Comparison of ENCODE assay signal across 22 cellular contexts in the genomic region with DNA sequence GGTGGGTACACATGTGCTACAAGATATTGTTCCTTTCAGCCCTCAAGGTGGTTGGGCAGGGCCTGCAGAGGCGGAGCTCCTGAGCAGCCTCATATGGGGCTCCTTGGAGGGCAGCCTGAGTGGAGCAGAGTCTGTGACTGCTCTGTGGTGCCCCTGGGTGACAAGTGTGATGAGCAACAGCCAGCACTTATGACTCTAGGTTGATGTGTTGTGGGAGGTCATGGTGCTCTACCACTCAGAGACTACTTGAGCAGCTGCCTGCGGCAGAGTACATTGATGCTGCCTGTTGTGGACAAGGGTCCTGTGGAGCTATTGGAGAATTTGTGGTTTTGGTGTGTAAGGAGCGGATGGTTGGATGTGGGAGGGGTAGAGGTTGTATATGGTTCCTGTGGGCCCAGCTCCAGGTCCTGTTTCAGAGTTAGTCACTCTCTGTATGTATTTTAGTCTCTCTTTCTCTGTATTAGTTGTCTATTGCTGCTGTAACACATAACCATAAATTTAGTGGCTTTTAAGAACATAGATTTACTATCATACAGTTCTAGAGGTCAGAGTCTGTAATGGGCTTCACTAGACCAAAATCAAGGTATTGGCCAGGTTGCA.
A peak's percentile ranks its signal among the peaks of the same experiment; 100 is the strongest.
DNase-seq lines count a peak whose midpoint lies in the region; ATAC-seq and TF ChIP-seq lines count a peak whose summit lies in the region.
"Had no signal": no experiment of that assay in that cellular context is flagged by ENCODE, and none has a peak within 500 bp of the region (broad histone marks: within the 10 kb centered on the region; RNA-seq: fewer than 3 reads in every experiment).

No MANE protein-coding gene starts in this region.

- H3K36me3 Mint-ChIP-seq in activated T-cell treated with anti-CD3 and anti-CD28 coated beads, Interleukin-2, amount 50 U/mL, for 24 hours (ENCODE audit: low read depth): no peaks in the 10 kb centered on the region
- no peaks in the 10 kb centered on the region for H3K36me3 Mint-ChIP-seq in GM23338 (ENCODE audit: low read depth)
- H3K36me3 Mint-ChIP-seq in activated T-helper 17 cell treated with anti-CD3 and anti-CD28 coated beads, Interleukin-2, amount 50 U/mL, for 72 hours (ENCODE audit: low read depth): no peaks in the 10 kb centered on the region
- no peaks in the 10 kb centered on the region for H3K36me3 Mint-ChIP-seq in stimulated activated effector memory CD8-positive, alpha-beta T cell treated with anti-CD3 and anti-CD28 coated beads, Interleukin-12 subunit alpha, Interleukin-12 subunit beta, amount 100 ng/mL, for 72 hours
- no peaks in the 10 kb centered on the region for H3K36me3 Mint-ChIP-seq in mesothelial cell of epicardium
- H3K36me3 Mint-ChIP-seq: CD14-positive monocyte had no signal

- DNase-seq in activated T-cell treated with anti-CD3 and anti-CD28 coated beads, Interleukin-2, amount 50 U/mL, for 48 hours: peak; percentile 32 to 34
- DNase-seq in activated T-cell treated with anti-CD3 and anti-CD28 coated beads, Interleukin-2, amount 50 U/mL, for 24 hours: no peak
- DNase-seq in GM23338 (ENCODE audit: low spot score): no peak
- DNase-seq in stimulated activated effector memory CD8-positive, alpha-beta T cell treated with anti-CD3 and anti-CD28 coated beads, Interleukin-12 subunit alpha, Interleukin-12 subunit beta, amount 100 ng/mL, for 72 hours (ENCODE audit: low spot score in 2 of 2): peak in 1 of 2 donors; percentile 63
- DNase-seq in sciatic nerve (ENCODE audit: low spot score): no peak
- no peak for DNase-seq in mesothelial cell of epicardium (ENCODE audit: low spot score in 2 of 2, unreplicated experiment in 2 of 2)
- DNase-seq: ACHN; AML-193; COR-L47; DMS153; EL; IMR-90; Karpas-422; MG63; NCI-H1105; NCI-H1694; NCI-H69; NK-92 treated with Interleukin-12 subunit alpha and Interleukin-12 subunit beta, amount 100 ng/mL, for 24 hours; SIG-M5 had no signal

- H3K4me1 Mint-ChIP-seq in activated T-cell treated with anti-CD3 and anti-CD28 coated beads, Interleukin-2, amount 50 U/mL, for 24 hours (ENCODE audit: low read depth): peaks cover 3% of the 10 kb centered on the region
- H3K4me1 Mint-ChIP-seq in GM23338 (no peaks in the 10 kb centered on the region), mesothelial cell of epicardium (no peaks in the 10 kb centered on the region)
- H3K4me1 Mint-ChIP-seq in activated T-helper 17 cell treated with anti-CD3 and anti-CD28 coated beads, Interleukin-2, amount 50 U/mL, for 72 hours: no peaks in the 10 kb centered on the region
- H3K4me1 Mint-ChIP-seq in stimulated activated effector memory CD8-positive, alpha-beta T cell treated with anti-CD3 and anti-CD28 coated beads, Interleukin-12 subunit alpha, Interleukin-12 subunit beta, amount 100 ng/mL, for 72 hours: no peaks in the 10 kb centered on the region

- no peak overlapping the region for H3K4me3 ChIP-seq in GM23338
- H3K4me3 ChIP-seq: MG63 had no signal

- TF ChIP-seq CTCF in GM23338 (conservative IDR thresholded peaks at IDR 0.05; ENCODE audit: low read depth in 2 of 2) (no peak), mesothelial cell of epicardium (IDR thresholded peaks at IDR 0.05; ENCODE audit: unreplicated experiment) (no peak)

- no peaks in the 10 kb centered on the region for H4K20me1 ChIP-seq in GM23338 (replicated peaks; ENCODE audit: insufficient read depth)

- no peak overlapping the region for H3K4me3 Mint-ChIP-seq in activated T-cell treated with anti-CD3 and anti-CD28 coated beads, Interleukin-2, amount 50 U/mL, for 24 hours
- H3K4me3 Mint-ChIP-seq in GM23338 (no peak overlapping the region), mesothelial cell of epicardium (no peak overlapping the region)
- no peak overlapping the region for H3K4me3 Mint-ChIP-seq in activated T-helper 17 cell treated with anti-CD3 and anti-CD28 coated beads, Interleukin-2, amount 50 U/mL, for 72 hours
- H3K4me3 Mint-ChIP-seq in stimulated activated effector memory CD8-positive, alpha-beta T cell treated with anti-CD3 and anti-CD28 coated beads, Interleukin-12 subunit alpha, Interleukin-12 subunit beta, amount 100 ng/mL, for 72 hours: no peak overlapping the region
- H3K4me3 Mint-ChIP-seq: CD14-positive monocyte had no signal

- H3K27ac ChIP-seq in GM23338 (ENCODE audit: low read depth): no peak overlapping the region

- no peaks in the 10 kb centered on the region for H3K27me3 ChIP-seq in GM23338 (ENCODE audit: insufficient read depth)
- H3K27me3 ChIP-seq: MG63 had no signal

- no peaks in the 10 kb centered on the region for H3K79me2 ChIP-seq in GM23338 (replicated peaks; ENCODE audit: insufficient read depth)

- no peaks in the 10 kb centered on the region for H3F3A ChIP-seq in GM23338 (replicated peaks; ENCODE audit: low read depth)

- no peaks in the 10 kb centered on the region for H3K9me2 ChIP-seq in GM23338 (ENCODE audit: insufficient read depth)

- H2AFZ ChIP-seq in GM23338: 0 out of 2 replicates have a peak overlapping the region, but pooled peaks have one; percentile 39

- H3K4me2 ChIP-seq in GM23338: no peak overlapping the region

- H3K4me1 ChIP-seq in GM23338 (ENCODE audit: insufficient read depth): no peaks in the 10 kb centered on the region

- intact Hi-C loops in sciatic nerve (cut with DNase I): no loop called here

- H3K27ac Mint-ChIP-seq in activated T-cell treated with anti-CD3 and anti-CD28 coated beads, Interleukin-2, amount 50 U/mL, for 24 hours: no peak overlapping the region
- H3K27ac Mint-ChIP-seq in GM23338: no peak overlapping the region
- H3K27ac Mint-ChIP-seq in activated T-helper 17 cell treated with anti-CD3 and anti-CD28 coated beads, Interleukin-2, amount 50 U/mL, for 72 hours: no peak overlapping the region
- H3K27ac Mint-ChIP-seq in stimulated activated effector memory CD8-positive, alpha-beta T cell treated with anti-CD3 and anti-CD28 coated beads, Interleukin-12 subunit alpha, Interleukin-12 subunit beta, amount 100 ng/mL, for 72 hours: no peak overlapping the region
- no peak overlapping the region for H3K27ac Mint-ChIP-seq in mesothelial cell of epicardium
- H3K27ac Mint-ChIP-seq: CD14-positive monocyte had no signal

- no peaks in the 10 kb centered on the region for H3K9me3 Mint-ChIP-seq in activated T-cell treated with anti-CD3 and anti-CD28 coated beads, Interleukin-2, amount 50 U/mL, for 24 hours
- H3K9me3 Mint-ChIP-seq in GM23338 (no peaks in the 10 kb centered on the region), mesothelial cell of epicardium (no peaks in the 10 kb centered on the region)
- H3K9me3 Mint-ChIP-seq in activated T-helper 17 cell treated with anti-CD3 and anti-CD28 coated beads, Interleukin-2, amount 50 U/mL, for 72 hours: no peaks in the 10 kb centered on the region
- H3K9me3 Mint-ChIP-seq in stimulated activated effector memory CD8-positive, alpha-beta T cell treated with anti-CD3 and anti-CD28 coated beads, Interleukin-12 subunit alpha, Interleukin-12 subunit beta, amount 100 ng/mL, for 72 hours: no peaks in the 10 kb centered on the region

- ATAC-seq in GM23338 (no peak), sciatic nerve (no peak)
- ATAC-seq in activated T-helper 17 cell treated with anti-CD3 and anti-CD28 coated beads, Interleukin-2, amount 50 U/mL, for 72 hours (replicated peaks): peak; percentile 62
- ATAC-seq in stimulated activated effector memory CD8-positive, alpha-beta T cell treated with anti-CD3 and anti-CD28 coated beads, Interleukin-12 subunit alpha, Interleukin-12 subunit beta, amount 100 ng/mL, for 72 hours: peak; percentile 86
- ATAC-seq: HCT116 had no signal

- peaks cover 7% of the 10 kb centered on the region for H3K27me3 Mint-ChIP-seq in activated T-cell treated with anti-CD3 and anti-CD28 coated beads, Interleukin-2, amount 50 U/mL, for 24 hours
- H3K27me3 Mint-ChIP-seq in GM23338 (ENCODE audit: insufficient read depth, low read depth, poor library complexity) (no peaks in the 10 kb centered on the region), mesothelial cell of epicardium (ENCODE audit: low read depth) (no peaks in the 10 kb centered on the region)
- peaks cover 7% of the 10 kb centered on the region for H3K27me3 Mint-ChIP-seq in activated T-helper 17 cell treated with anti-CD3 and anti-CD28 coated beads, Interleukin-2, amount 50 U/mL, for 72 hours

- no peaks in the 10 kb centered on the region for H3K36me3 ChIP-seq in GM23338 (ENCODE audit: insufficient read depth)
- H3K36me3 ChIP-seq: MG63 had no signal

TF ChIP-seq in GM23338, 12 proteins besides CTCF, POLR2A, EP300 and RAD21 (continues in another document):
- no peak for TF ChIP-seq NANOG (IDR thresholded peaks at IDR 0.05; ENCODE audit: borderline replicate concordance)
- TF ChIP-seq, protein P1, sequence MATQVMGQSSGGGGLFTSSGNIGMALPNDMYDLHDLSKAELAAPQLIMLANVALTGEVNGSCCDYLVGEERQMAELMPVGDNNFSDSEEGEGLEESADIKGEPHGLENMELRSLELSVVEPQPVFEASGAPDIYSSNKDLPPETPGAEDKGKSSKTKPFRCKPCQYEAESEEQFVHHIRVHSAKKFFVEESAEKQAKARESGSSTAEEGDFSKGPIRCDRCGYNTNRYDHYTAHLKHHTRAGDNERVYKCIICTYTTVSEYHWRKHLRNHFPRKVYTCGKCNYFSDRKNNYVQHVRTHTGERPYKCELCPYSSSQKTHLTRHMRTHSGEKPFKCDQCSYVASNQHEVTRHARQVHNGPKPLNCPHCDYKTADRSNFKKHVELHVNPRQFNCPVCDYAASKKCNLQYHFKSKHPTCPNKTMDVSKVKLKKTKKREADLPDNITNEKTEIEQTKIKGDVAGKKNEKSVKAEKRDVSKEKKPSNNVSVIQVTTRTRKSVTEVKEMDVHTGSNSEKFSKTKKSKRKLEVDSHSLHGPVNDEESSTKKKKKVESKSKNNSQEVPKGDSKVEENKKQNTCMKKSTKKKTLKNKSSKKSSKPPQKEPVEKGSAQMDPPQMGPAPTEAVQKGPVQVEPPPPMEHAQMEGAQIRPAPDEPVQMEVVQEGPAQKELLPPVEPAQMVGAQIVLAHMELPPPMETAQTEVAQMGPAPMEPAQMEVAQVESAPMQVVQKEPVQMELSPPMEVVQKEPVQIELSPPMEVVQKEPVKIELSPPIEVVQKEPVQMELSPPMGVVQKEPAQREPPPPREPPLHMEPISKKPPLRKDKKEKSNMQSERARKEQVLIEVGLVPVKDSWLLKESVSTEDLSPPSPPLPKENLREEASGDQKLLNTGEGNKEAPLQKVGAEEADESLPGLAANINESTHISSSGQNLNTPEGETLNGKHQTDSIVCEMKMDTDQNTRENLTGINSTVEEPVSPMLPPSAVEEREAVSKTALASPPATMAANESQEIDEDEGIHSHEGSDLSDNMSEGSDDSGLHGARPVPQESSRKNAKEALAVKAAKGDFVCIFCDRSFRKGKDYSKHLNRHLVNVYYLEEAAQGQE (IDR thresholded peaks at IDR 0.05; ENCODE audit: unreplicated experiment): no peak

Comparison
In these comparisons a context has a peak if more than half of its experiments do, and no peak if none do; other contexts are left out.
1. DNase-seq: peak in activated T-cell treated with anti-CD3 and anti-CD28 coated beads, Interleukin-2, amount 50 U/mL, for 48 hours (2 of 2); none in activated T-cell treated with anti-CD3 and anti-CD28 coated beads, Interleukin-2, amount 50 U/mL, for 24 hours (single experiment), GM23338 (single experiment), sciatic nerve (single experiment) and mesothelial cell of epicardium (0 of 2).
2. ATAC-seq: peak in activated T-helper 17 cell treated with anti-CD3 and anti-CD28 coated beads, Interleukin-2, amount 50 U/mL, for 72 hours (single experiment) and stimulated activated effector memory CD8-positive, alpha-beta T cell treated with anti-CD3 and anti-CD28 coated beads, Interleukin-12 subunit alpha, Interleukin-12 subunit beta, amount 100 ng/mL, for 72 hours (single experiment); none in GM23338 (single experiment) and sciatic nerve (single experiment).